Comparison of ENCODE assay signal across 1 cellular context in genomic region chr19:57406516-57407123, GRCh38.
A peak's percentile ranks its signal among the peaks of the same experiment; 100 is the strongest.
TF ChIP-seq lines count a peak whose summit lies in the region.

No MANE protein-coding gene starts in this region.

TF ChIP-seq in GM12878, 131 proteins besides CTCF, POLR2A, EP300 and RAD21:
- peak; percentile 25 for TF ChIP-seq RELA (IDR thresholded peaks at IDR 0.05; ENCODE audit: borderline replicate concordance, partially characterized antibody)
- 0 out of 2 replicates have a peak, but pooled peaks have one; percentile 24 for TF ChIP-seq PAX5 (IDR thresholded peaks at IDR 0.05; ENCODE audit: borderline replicate concordance, low read depth, low read length)
- peak; percentile 64; the same call in 1 of the 2 replicates for TF ChIP-seq SMARCA5 (IDR thresholded peaks at IDR 0.05)
- TF ChIP-seq RUNX3 (IDR thresholded peaks at IDR 0.05; ENCODE audit: low read length) = peak; percentile 56
- no peak for TF ChIP-seq ATF7 (IDR thresholded peaks at IDR 0.05; ENCODE audit: low read depth)
- no peak for TF ChIP-seq STAT3 (IDR thresholded peaks at IDR 0.05; ENCODE audit: low read depth, low read length)
- peak; percentile 79 for TF ChIP-seq SMC3 (IDR thresholded peaks at IDR 0.05; ENCODE audit: borderline replicate concordance, low read length)
- TF ChIP-seq IRF4 (IDR thresholded peaks at IDR 0.05; ENCODE audit: low read depth, low read length) = 0 out of 2 replicates have a peak, but pooled peaks have one; percentile 11
- TF ChIP-seq YY1 (IDR thresholded peaks at IDR 0.05; ENCODE audit: low read depth, low read length) = peak; percentile 71; the same call in 1 of the 2 replicates
- TF ChIP-seq, protein P1, sequence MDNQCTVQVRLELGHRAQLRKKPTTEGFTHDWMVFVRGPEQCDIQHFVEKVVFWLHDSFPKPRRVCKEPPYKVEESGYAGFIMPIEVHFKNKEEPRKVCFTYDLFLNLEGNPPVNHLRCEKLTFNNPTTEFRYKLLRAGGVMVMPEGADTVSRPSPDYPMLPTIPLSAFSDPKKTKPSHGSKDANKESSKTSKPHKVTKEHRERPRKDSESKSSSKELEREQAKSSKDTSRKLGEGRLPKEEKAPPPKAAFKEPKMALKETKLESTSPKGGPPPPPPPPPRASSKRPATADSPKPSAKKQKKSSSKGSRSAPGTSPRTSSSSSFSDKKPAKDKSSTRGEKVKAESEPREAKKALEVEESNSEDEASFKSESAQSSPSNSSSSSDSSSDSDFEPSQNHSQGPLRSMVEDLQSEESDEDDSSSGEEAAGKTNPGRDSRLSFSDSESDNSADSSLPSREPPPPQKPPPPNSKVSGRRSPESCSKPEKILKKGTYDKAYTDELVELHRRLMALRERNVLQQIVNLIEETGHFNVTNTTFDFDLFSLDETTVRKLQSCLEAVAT (IDR thresholded peaks at IDR 0.05) = 0 out of 2 replicates have a peak, but pooled peaks have one; percentile 31
- TF ChIP-seq BHLHE40 (IDR thresholded peaks at IDR 0.05; ENCODE audit: borderline replicate concordance in 1 of 2, low read depth in 2 of 2, low read length in 1 of 2) = peak in 1 of 2 experiments; percentile 38; a peak in 1 of 4 replicates
- no peak for TF ChIP-seq USF2 (IDR thresholded peaks at IDR 0.05; ENCODE audit: borderline replicate concordance, low read depth, low read length)
TF ChIP-seq in GM12878: peak in this region for 9.
